9 cellular contexts compared by ENCODE assay signal in genomic region chr1:95118019-95118499, GRCh38. TPM values are rescaled to one million over a fixed set of nuclear protein-coding genes. Genes with fewer than 3 reads are reported as not detected.
A peak's percentile ranks its signal among the peaks of the same experiment; 100 is the strongest.
DNase-seq lines count a peak whose midpoint lies in the region; ATAC-seq, FAIRE-seq and TF ChIP-seq lines count a peak whose summit lies in the region.
"Had no signal": no experiment of that assay in that cellular context is flagged by ENCODE, and none has a peak within 500 bp of the region (broad histone marks: within the 10 kb centered on the region; RNA-seq: fewer than 3 reads in every experiment).

No MANE protein-coding gene starts in this region.

- H3K9me3 Mint-ChIP-seq in T-helper 1 cell treated with Interleukin-12 subunit alpha and Interleukin-12 subunit beta and Interleukin-4 antibody, amounts not matched to agents 30 μg/mL and 1 μg/mL, for 36 hours = no peaks in the 10 kb centered on the region

- no peaks in the 10 kb centered on the region for H3K9me3 ChIP-seq in WERI-Rb-1 (ENCODE audit: severe bottlenecking)
- H3K9me3 ChIP-seq in pancreas = no peaks in the 10 kb centered on the region

- intact Hi-C loops in pancreas (cut with DNase I) = loop anchor here in 2 of 3 donors (5.0 to 10.0 kb wide), 2 partner anchors 114 to 117 kb away; partner anchors contain the start of gene RWDD3 (in 2 of the 2)

- peaks cover 0 to 14% (median 8%) of the 10 kb centered on the region in 3 donors for H3K4me1 ChIP-seq in pancreas

- no peaks in the 10 kb centered on the region for H3K27me3 ChIP-seq in WERI-Rb-1 (ENCODE audit: insufficient read depth, low read depth, severe bottlenecking)
- no peaks in the 10 kb centered on the region for H3K27me3 ChIP-seq in pancreas

- H3K4me1 Mint-ChIP-seq in T-helper 1 cell treated with Interleukin-12 subunit alpha and Interleukin-12 subunit beta and Interleukin-4 antibody, amounts not matched to agents 30 μg/mL and 1 μg/mL, for 36 hours (ENCODE audit: low read depth) = peaks cover 6% of the 10 kb centered on the region

- H3K36me3 ChIP-seq in WERI-Rb-1 = no peaks in the 10 kb centered on the region
- H3K36me3 ChIP-seq in pancreas = no peaks in the 10 kb centered on the region

- DNase-seq in T-helper 1 cell (no peak), WERI-Rb-1 (peak; percentile 38), fibroblast of pulmonary artery (ENCODE audit: low read depth) (no peak), pancreas (no peak), NCI-H345 treated with DMSO at 0.1 percent for 48 hours (lab: John Stamatoyannopoulos, UW; ENCODE audit: unreplicated experiment) (no peak), AG08395 (ENCODE audit: low spot score) (no peak), NCI-H2196 treated with DMSO at 0.1 percent for 48 hours (lab: John Stamatoyannopoulos, UW; ENCODE audit: unreplicated experiment) (no peak)

- H3K4me3 ChIP-seq in WERI-Rb-1 (ENCODE audit: low read depth, low read length) = peak overlapping the region; percentile 86
- peak overlapping the region; percentile 56 for H3K4me3 ChIP-seq in fibroblast of pulmonary artery (replicated peaks; ENCODE audit: low read depth, low read length)
- peak overlapping the region; percentile 70 to 90 (median 83) for H3K4me3 ChIP-seq in pancreas

- no peak for FAIRE-seq in pancreas (lab: Jason Lieb, UNC)
- FAIRE-seq: G401.6 had no signal

- no peak for ATAC-seq in pancreas

- H3K4me3 Mint-ChIP-seq in T-helper 1 cell treated with Interleukin-12 subunit alpha and Interleukin-12 subunit beta and Interleukin-4 antibody, amounts not matched to agents 30 μg/mL and 1 μg/mL, for 36 hours = peak overlapping the region; percentile 70

- no peaks in the 10 kb centered on the region for H3K36me3 Mint-ChIP-seq in T-helper 1 cell treated with Interleukin-12 subunit alpha and Interleukin-12 subunit beta and Interleukin-4 antibody, amounts not matched to agents 30 μg/mL and 1 μg/mL, for 36 hours (ENCODE audit: low read depth)

- 5 to 7% methylated on average over 10 of the region's 10 CpGs for WGBS in pancreas, 2 donors

- no peak for TF ChIP-seq CTCF in WERI-Rb-1 (IDR thresholded peaks at IDR 0.05; ENCODE audit: low read depth, low read length)
- no peak for TF ChIP-seq CTCF in fibroblast of pulmonary artery (IDR thresholded peaks at IDR 0.05; ENCODE audit: low read length, missing control alignments)
- TF ChIP-seq CTCF in pancreas (IDR thresholded peaks at IDR 0.05) = no peak

- no peak overlapping the region for H3K27ac Mint-ChIP-seq in T-helper 1 cell treated with Interleukin-12 subunit alpha and Interleukin-12 subunit beta and Interleukin-4 antibody, amounts not matched to agents 30 μg/mL and 1 μg/mL, for 36 hours

- peaks cover 60% of the 10 kb centered on the region for H3K27me3 Mint-ChIP-seq in T-helper 1 cell treated with Interleukin-12 subunit alpha and Interleukin-12 subunit beta and Interleukin-4 antibody, amounts not matched to agents 30 μg/mL and 1 μg/mL, for 36 hours (ENCODE audit: low read depth)

- H3K27ac ChIP-seq in WERI-Rb-1 (no peak overlapping the region; the same call in 1 of the 2 replicates), pancreas (peak overlapping the region; percentile 84 to 92 (median 86))

RNA-seq across cellular contexts. Expression of gene TLCD4, which starts 0.9 kb away (rescaled TPM):
- total RNA-seq in pancreas = 10 to 100 TPM; 12.3 to 19.5 (median 14.2) TPM
- 1 to 10 TPM; 2.1 to 4.5 TPM for polyA plus RNA-seq in pancreas

RNA-seq across cellular contexts. Expression of gene ALG14, which starts 45.3 kb away (rescaled TPM):
- 1 to 10 TPM; 4.3 to 6.2 (median 5.7) TPM for total RNA-seq in pancreas
- 1 to 10 TPM; 1.1 to 1.3 TPM for polyA plus RNA-seq in pancreas
